21 cellular contexts compared by ENCODE assay signal in genomic region chr7:94432799-94433198, GRCh38. TPM values are rescaled to one million over a fixed set of nuclear protein-coding genes. Genes with fewer than 3 reads are reported as not detected.
A peak's percentile ranks its signal among the peaks of the same experiment; 100 is the strongest.
DNase-seq lines count a peak whose midpoint lies in the region; ATAC-seq and TF ChIP-seq lines count a peak whose summit lies in the region.
"Had no signal": no experiment of that assay in that cellular context is flagged by ENCODE, and none has a peak within 500 bp of the region (broad histone marks: within the 10 kb centered on the region; RNA-seq: fewer than 3 reads in every experiment).

No MANE protein-coding gene starts in this region.

- TF ChIP-seq CTCF in astrocyte of the spinal cord (IDR thresholded peaks at IDR 0.05; ENCODE audit: low read depth, low read length) (no peak), osteocyte (IDR thresholded peaks at IDR 0.05) (no peak)

- ATAC-seq in HG03045 (IDR thresholded peaks at IDR 0.05; ENCODE audit: unreplicated experiment) = no peak

- H3K9me3 Mint-ChIP-seq in osteocyte (ENCODE audit: unreplicated experiment) = no peaks in the 10 kb centered on the region
- H3K9me3 Mint-ChIP-seq: CD8-positive, alpha-beta memory T cell had no signal

- peaks cover 29% of the 10 kb centered on the region for H3K36me3 Mint-ChIP-seq in osteocyte (ENCODE audit: unreplicated experiment)
- H3K36me3 Mint-ChIP-seq: CD8-positive, alpha-beta memory T cell had no signal

- peaks cover 9% of the 10 kb centered on the region for H3K4me1 Mint-ChIP-seq in osteocyte (ENCODE audit: unreplicated experiment)

- H3K4me3 Mint-ChIP-seq in osteocyte (ENCODE audit: unreplicated experiment) = no peak overlapping the region
- H3K4me3 Mint-ChIP-seq: CD8-positive, alpha-beta memory T cell had no signal

- H3K27me3 Mint-ChIP-seq in osteocyte (ENCODE audit: unreplicated experiment) = no peaks in the 10 kb centered on the region

- DNase-seq in EH (ENCODE audit: low read depth) (peak; percentile 67), astrocyte of the spinal cord (ENCODE audit: low read depth, low spot score) (peak; percentile 41), fibroblast of peridontal ligament (ENCODE audit: extremely low read depth) (peak; percentile 59), osteocyte (ENCODE audit: extremely low spot score, unreplicated experiment) (no peak), GM19238 (ENCODE audit: insufficient read length, low spot score) (no peak), NCI-H2029 treated with DMSO at 0.1 percent for 48 hours (lab: John Stamatoyannopoulos, UW) (no peak)
- DNase-seq: 8988T; AML-193; C1 segment of cervical spinal cord; Calu3; CD8-positive, alpha-beta memory T cell; DMS153; Kasumi-1; NCI-H1694; NCI-H446 treated with DMSO at 0.1 percent for 48 hours; NCI-H526 treated with DMSO at 0.1 percent for 48 hours; PC-9; SHP77 treated with DMSO at 0.1 percent for 48 hours had no signal

- peak overlapping the region; percentile 69 for H3K27ac Mint-ChIP-seq in osteocyte (ENCODE audit: unreplicated experiment)
- H3K27ac Mint-ChIP-seq: CD8-positive, alpha-beta memory T cell had no signal

- in situ Hi-C loops in astrocyte of the spinal cord (cut with HindIII; ENCODE audit: low sequenced_read_pairs) = no loop called here

- no peak overlapping the region for H3K4me3 ChIP-seq in astrocyte of the spinal cord (ENCODE audit: low read depth, low read length)
- H3K4me3 ChIP-seq: PC-9, SK-N-MC had no signal

RNA-seq across cellular contexts. Expression of gene COL1A2, which starts 38.1 kb away (rescaled TPM):
- 7,492 and 7,869 TPM in 2 replicates for total RNA-seq in osteocyte
- total RNA-seq: Calu3, MCF 10A, PC-9 had no signal

Comparison
In these comparisons a context has a peak if more than half of its experiments do, and no peak if none do; other contexts are left out.
1. DNase-seq: peak in EH (single experiment), astrocyte of the spinal cord (single experiment) and fibroblast of peridontal ligament (single experiment); none in osteocyte (single experiment), GM19238 (single experiment) and NCI-H2029 treated with DMSO at 0.1 percent for 48 hours (single experiment).